8 cellular contexts compared by ENCODE assay signal in genomic region chr3:33372218-33373081, GRCh38.
DNase-seq lines count a peak whose midpoint lies in the region; ATAC-seq and TF ChIP-seq lines count a peak whose summit lies in the region.

No MANE protein-coding gene starts in this region.

- BruUV-seq in Caco-2 (replicated peaks; lab: Mats Ljungman, UMichigan), result no TSS peak

- peaks cover 12% of the 10 kb centered on the region for H3K9me3 Mint-ChIP-seq in Caco-2 (ENCODE audit: unreplicated experiment)

- H3K36me3 ChIP-seq in Caco-2 (ENCODE audit: control insufficient read depth, insufficient read depth, low read length), result no peaks in the 10 kb centered on the region

- H3K9me3 ChIP-seq in Caco-2, result no peaks in the 10 kb centered on the region

- intact Hi-C loops in Caco-2 (cut with micrococcal nuclease; ENCODE audit: unreplicated experiment), result loop anchor here (1.0 to 5.0 kb wide), 5 partner anchors 54 to 425 kb away; partner anchors contain the start of gene FBXL2

- POLR2A ChIA-PET in Caco-2 (lab: Charles Lee), result interaction anchor here (0.6 to 1.0 kb wide), 3 partner anchors 96 to 243 kb away, joined by 3 to 7 read pairs (median 4); no protein-coding TSS in a partner anchor

- no peak overlapping the region for H3K4me3 Mint-ChIP-seq in Caco-2 (ENCODE audit: unreplicated experiment)

- no peaks in the 10 kb centered on the region for H3K27me3 Mint-ChIP-seq in Caco-2 (ENCODE audit: insufficient read depth, unreplicated experiment)

- H3K27me3 ChIP-seq in Caco-2 (replicated peaks; ENCODE audit: control insufficient read depth, insufficient read depth, low read length), result no peaks in the 10 kb centered on the region

- CTCF ChIA-PET in Caco-2 (lab: Charles Lee), result interaction anchor here (0.5 to 3.1 kb wide), 19 partner anchors 12 to 415 kb away, joined by 3 to 111 read pairs (median 3); partner anchors contain the start of gene FBXL2

- peak; percentile 84 for TF ChIP-seq CTCF in Caco-2 (IDR thresholded peaks at IDR 0.05; ENCODE audit: insufficient read depth in 1 of 2, low read depth in 1 of 2, low read length in 1 of 2, severe bottlenecking in 1 of 2, unreplicated experiment in 1 of 2)
- peak; percentile 89 for TF ChIP-seq CTCF in NB4 (IDR thresholded peaks at IDR 0.05; ENCODE audit: low read depth, low read length)

- peaks cover 35% of the 10 kb centered on the region for H3K36me3 Mint-ChIP-seq in Caco-2 (ENCODE audit: insufficient read depth, unreplicated experiment)

- no peak overlapping the region for H3K4me3 ChIP-seq in Caco-2 (ENCODE audit: low read depth, low read length)
- H3K4me3 ChIP-seq in NB4 (ENCODE audit: low read depth, low read length), result no peak overlapping the region

- H3K4me1 ChIP-seq in Caco-2, result peaks cover 8% of the 10 kb centered on the region

- ATAC-seq in GM21526 (IDR thresholded peaks at IDR 0.05; ENCODE audit: low FRiP score, unreplicated experiment) (peak; percentile 83), GM19467 (IDR thresholded peaks at IDR 0.05; ENCODE audit: unreplicated experiment) (no peak)

- no peaks in the 10 kb centered on the region for H3K4me1 Mint-ChIP-seq in Caco-2 (ENCODE audit: low read depth, unreplicated experiment)

- no peak overlapping the region for H3K27ac Mint-ChIP-seq in Caco-2 (ENCODE audit: unreplicated experiment)

- DNase-seq in Caco-2 (peak in 1 of 2 experiments; percentile 53), NB4 (ENCODE audit: low read depth) (peak; percentile 61), dermis blood vessel endothelial cell (peak; percentile 80), medulla oblongata (ENCODE audit: extremely low spot score) (peak; percentile 75)
- DNase-seq in activated CD4-positive, CD25-positive, alpha-beta regulatory T cell (lab: John Stamatoyannopoulos, UW), result peak in 3 of 4 experiments; percentile 4 to 13 (median 9)
- peak; percentile 57 for DNase-seq in stimulated activated CD8-positive, alpha-beta memory T cell treated with anti-CD3 and anti-CD28 coated beads, Interleukin-4, amount 100 ng/mL, for 48 hours

- TF ChIP-seq POLR2A in NB4 (IDR thresholded peaks at IDR 0.05; ENCODE audit: extremely low read depth, insufficient read length), result no peak
